In the genomic region with DNA sequence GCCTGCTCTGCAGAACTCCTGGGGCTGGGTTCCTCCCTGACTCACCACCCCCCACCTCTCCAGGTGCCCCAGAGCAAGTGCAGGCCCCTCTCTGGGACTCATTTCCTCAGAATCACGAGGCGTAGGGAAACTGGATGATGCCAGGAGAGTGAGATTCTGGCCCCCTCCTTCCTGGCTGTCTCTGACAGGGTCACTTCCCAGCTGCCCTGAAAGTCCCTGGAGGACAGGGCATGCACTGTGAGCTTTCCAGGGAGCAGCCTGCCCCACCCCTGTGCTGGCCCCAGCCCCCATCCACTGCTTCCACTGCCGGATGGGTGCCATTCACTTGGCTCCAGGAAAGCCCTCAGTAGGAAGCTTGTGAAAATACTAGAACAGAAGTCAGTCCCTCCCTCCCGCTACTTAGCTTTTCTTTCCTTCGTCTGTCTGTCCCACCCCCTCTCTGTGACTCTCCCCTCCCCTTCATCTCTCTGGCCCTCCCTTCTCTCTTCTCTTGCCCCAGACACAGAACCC, we compare ENCODE assay signal across 10 cellular contexts. TPM values are rescaled to one million over a fixed set of nuclear protein-coding genes. Genes with fewer than 3 reads are reported as not detected.
DNase-seq lines count a peak whose midpoint lies in the region; ATAC-seq, FAIRE-seq and TF ChIP-seq lines count a peak whose summit lies in the region.
"Had no signal": no experiment of that assay in that cellular context is flagged by ENCODE, and none has a peak within 500 bp of the region (broad histone marks: within the 10 kb centered on the region; RNA-seq: fewer than 3 reads in every experiment).

No MANE protein-coding gene starts in this region.

- no peak overlapping the region for H3K4me3 Mint-ChIP-seq in stimulated activated effector memory CD8-positive, alpha-beta T cell treated with anti-CD3 and anti-CD28 coated beads, Interleukin-12 subunit alpha, Interleukin-12 subunit beta, amount 100 ng/mL, for 72 hours

- no peak for TF ChIP-seq RAD21 in K562 (CRISPR knock-in tag; conservative IDR thresholded peaks at IDR 0.05 in 1 of 2, IDR thresholded peaks at IDR 0.05 in 1 of 2)

- H2AFZ ChIP-seq in K562 (ENCODE audit: low read depth, low read length) = no peak overlapping the region
- no peak overlapping the region for H2AFZ ChIP-seq in keratinocyte (ENCODE audit: control insufficient read depth, low read length)
- no peak overlapping the region for H2AFZ ChIP-seq in Karpas-422 (ENCODE audit: low read length)

- peaks cover 33% of the 10 kb centered on the region for H3K4me1 Mint-ChIP-seq in stimulated activated effector memory CD8-positive, alpha-beta T cell treated with anti-CD3 and anti-CD28 coated beads, Interleukin-12 subunit alpha, Interleukin-12 subunit beta, amount 100 ng/mL, for 72 hours

- H3K9me1 ChIP-seq in K562 (ENCODE audit: control insufficient read depth, insufficient read depth, low read length) (peaks cover 2% of the 10 kb centered on the region), keratinocyte (ENCODE audit: control insufficient read depth, extremely low read depth, insufficient read depth, low read length) (peaks cover 4% of the 10 kb centered on the region)

- peaks cover 22 to 25% of the 10 kb centered on the region in 2 experiments for H3K4me1 ChIP-seq in K562 (replicated peaks in 1 of 2; ENCODE audit: control insufficient read depth in 2 of 2, insufficient read depth in 2 of 2, low read length in 2 of 2)
- H3K4me1 ChIP-seq in keratinocyte (ENCODE audit: control insufficient read depth, extremely low read depth, insufficient read depth, low read length) = peaks cover 27% of the 10 kb centered on the region
- H3K4me1 ChIP-seq in Karpas-422 (ENCODE audit: low read length) = peaks cover 41% of the 10 kb centered on the region

- H3K9ac ChIP-seq in K562 (ENCODE audit: insufficient read depth in 1 of 2, low read depth in 2 of 2, low read length in 2 of 2) (peak overlapping the region in 1 of 2 experiments; percentile 53; a peak in 2 of 4 replicates), keratinocyte (ENCODE audit: control insufficient read depth, extremely low read depth, insufficient read depth, low read length) (peak overlapping the region; percentile 41), Karpas-422 (ENCODE audit: low read length) (no peak overlapping the region)

- H3K9me3 Mint-ChIP-seq in stimulated activated effector memory CD8-positive, alpha-beta T cell treated with anti-CD3 and anti-CD28 coated beads, Interleukin-12 subunit alpha, Interleukin-12 subunit beta, amount 100 ng/mL, for 72 hours = no peaks in the 10 kb centered on the region

- in situ Hi-C loops in K562 (cut with MboI) = no loop called here

- H3K4me3 ChIP-seq in K562 = no peak overlapping the region
- no peak overlapping the region for H3K4me3 ChIP-seq in keratinocyte (ENCODE audit: control insufficient read depth in 2 of 3, extremely low read depth in 1 of 3, insufficient read depth in 2 of 3, low read depth in 1 of 3, low read length in 3 of 3)
- H3K4me3 ChIP-seq in Karpas-422 (ENCODE audit: low read length) = no peak overlapping the region

- POLR2A ChIA-PET in K562 (lab: Yijun Ruan, JAX) = interaction anchor here (0.5 to 1.7 kb wide), 4 partner anchors 14 to 192 kb away, joined by 3 to 7 read pairs (median 4); no protein-coding TSS in a partner anchor

- dilution Hi-C loops in keratinocyte (cut with MboI; ENCODE audit: extremely low pct_ligation_motif_present, low sequenced_read_pairs) = no loop called here

- DNase-seq in NCI-H69 (lab: John Stamatoyannopoulos, UW) = peak; percentile 25
- no peak for DNase-seq in K562 (ENCODE audit: extremely low read depth in 1 of 4, low spot score in 3 of 4)
- no peak for DNase-seq in keratinocyte (ENCODE audit: low read depth, low spot score)
- DNase-seq in stimulated activated effector memory CD8-positive, alpha-beta T cell treated with anti-CD3 and anti-CD28 coated beads, Interleukin-12 subunit alpha, Interleukin-12 subunit beta, amount 100 ng/mL, for 72 hours (ENCODE audit: low spot score in 2 of 2) = no peak
- DNase-seq in AG08395 (ENCODE audit: low spot score) = no peak
- no peak for DNase-seq in midbrain (lab: John Stamatoyannopoulos, UW)
- no peak for DNase-seq in Karpas-422
- DNase-seq: GF-D8, occipital lobe had no signal

- H3K36me3 ChIP-seq in K562 (ENCODE audit: control insufficient read depth, insufficient read depth, low read length) (peaks cover 30% of the 10 kb centered on the region; the same call in 2 of the 3 replicates), keratinocyte (ENCODE audit: control insufficient read depth in 2 of 2, extremely low read depth in 1 of 2, insufficient read depth in 2 of 2, low read length in 2 of 2) (peaks cover 5 to 9% of the 10 kb centered on the region in 2 experiments), Karpas-422 (ENCODE audit: insufficient read depth, low read length) (peaks cover 5% of the 10 kb centered on the region)

- no peak for TF ChIP-seq POLR2A in K562 (conservative IDR thresholded peaks at IDR 0.05)

- H3K9me3 ChIP-seq in K562 (replicated peaks; ENCODE audit: control insufficient read depth, insufficient read depth, low read depth, low read length) (no peaks in the 10 kb centered on the region), keratinocyte (ENCODE audit: control insufficient read depth, low read depth, low read length) (no peaks in the 10 kb centered on the region), Karpas-422 (ENCODE audit: low read length) (no peaks in the 10 kb centered on the region)

- CTCF ChIA-PET in K562 (lab: Yijun Ruan, JAX; ENCODE audit: low intra/inter-chr PET ratio) = no interaction called here

- H3K27ac ChIP-seq in K562 (ENCODE audit: extremely low read depth, low read depth, low read length) = no peak overlapping the region
- peak overlapping the region; percentile 17 for H3K27ac ChIP-seq in keratinocyte (ENCODE audit: control insufficient read depth, insufficient read depth, low read length)
- no peak overlapping the region for H3K27ac ChIP-seq in Karpas-422 (ENCODE audit: low read length)

- peaks cover 77% of the 10 kb centered on the region for H3K36me3 Mint-ChIP-seq in stimulated activated effector memory CD8-positive, alpha-beta T cell treated with anti-CD3 and anti-CD28 coated beads, Interleukin-12 subunit alpha, Interleukin-12 subunit beta, amount 100 ng/mL, for 72 hours

- ATAC-seq in K562 (no peak), HG03045 (IDR thresholded peaks at IDR 0.05; ENCODE audit: unreplicated experiment) (no peak)
- ATAC-seq in stimulated activated effector memory CD8-positive, alpha-beta T cell treated with anti-CD3 and anti-CD28 coated beads, Interleukin-12 subunit alpha, Interleukin-12 subunit beta, amount 100 ng/mL, for 72 hours = no peak

- no TSS peak for BruUV-seq in K562 (replicated peaks; lab: Mats Ljungman, UMichigan)

- no peak for TF ChIP-seq EP300 in K562 (IDR thresholded peaks at IDR 0.05; ENCODE audit: low read length)

- peak; percentile 15 for FAIRE-seq in K562 (lab: Jason Lieb, UNC)
- FAIRE-seq in keratinocyte (lab: Jason Lieb, UNC) = no peak

- no peaks in the 10 kb centered on the region for H3K9me2 ChIP-seq in Karpas-422 (replicated peaks; ENCODE audit: insufficient read depth, low read length)

- H3K27ac Mint-ChIP-seq in stimulated activated effector memory CD8-positive, alpha-beta T cell treated with anti-CD3 and anti-CD28 coated beads, Interleukin-12 subunit alpha, Interleukin-12 subunit beta, amount 100 ng/mL, for 72 hours = peak overlapping the region; percentile 91

- 34% methylated on average over 5 of the region's 5 CpGs for WGBS in K562 (ENCODE audit: insufficient coverage, low coverage, missing lambda C conversion rate)

- no peaks in the 10 kb centered on the region for H3K27me3 ChIP-seq in K562 (ENCODE audit: control insufficient read depth in 2 of 2, insufficient read depth in 2 of 2, low read length in 2 of 2)
- H3K27me3 ChIP-seq in keratinocyte (ENCODE audit: control insufficient read depth, extremely low read depth, insufficient read depth, low read length) = no peaks in the 10 kb centered on the region
- H3K27me3 ChIP-seq in Karpas-422 (ENCODE audit: low read length) = no peaks in the 10 kb centered on the region

- intact Hi-C loops in K562 (cut with micrococcal nuclease) = no loop called here

- no peak overlapping the region for H3K4me2 ChIP-seq in K562 (ENCODE audit: insufficient read depth, low read length)
- no peak overlapping the region for H3K4me2 ChIP-seq in keratinocyte (ENCODE audit: control insufficient read depth, extremely low read depth, insufficient read depth, low read depth, low read length)
- no peak overlapping the region for H3K4me2 ChIP-seq in Karpas-422 (ENCODE audit: low read depth, low read length, poor library complexity, severe bottlenecking)

- TF ChIP-seq CTCF in K562 (IDR thresholded peaks at IDR 0.05 in 2 of 3, conservative IDR thresholded peaks at IDR 0.05 in 1 of 3; ENCODE audit: insufficient read depth in 2 of 3, low read depth in 1 of 3, low read length in 3 of 3) = no peak
- no peak for TF ChIP-seq CTCF in keratinocyte (optimal IDR thresholded peaks at IDR 0.05 in 1 of 3, IDR thresholded peaks at IDR 0.05 in 1 of 3, conservative IDR thresholded peaks at IDR 0.05 in 1 of 3; ENCODE audit: extremely low read depth in 1 of 3, insufficient read depth in 2 of 3, low read length in 3 of 3)

- H3K79me2 ChIP-seq in K562 (ENCODE audit: control insufficient read depth, insufficient read depth, low read length) (no peaks in the 10 kb centered on the region), keratinocyte (ENCODE audit: control insufficient read depth, insufficient read depth, low read length) (no peaks in the 10 kb centered on the region), Karpas-422 (ENCODE audit: low read length) (no peaks in the 10 kb centered on the region)

- H4K20me1 ChIP-seq in K562 (replicated peaks; ENCODE audit: control insufficient read depth, insufficient read depth, low read length) = 0 out of 2 replicates have a peak, but pooled peaks cover 4% of the 10 kb centered on the region
- no peaks in the 10 kb centered on the region for H4K20me1 ChIP-seq in keratinocyte (ENCODE audit: control insufficient read depth, extremely low read depth, insufficient read depth, low read length)
- H4K20me1 ChIP-seq in Karpas-422 (ENCODE audit: insufficient read depth, low read depth, low read length) = no peaks in the 10 kb centered on the region

RNA-seq across cellular contexts. Expression of a gene that starts 10.4 kb away (rescaled TPM):
- not detected in 2 replicates for total RNA-seq in K562 (2011; cell fraction: chromatin; rRNA removed; ENCODE audit: low replicate concordance)
- not detected in 2 replicates for total RNA-seq in K562 (2011; cell fraction: nucleolus; rRNA removed)
- total RNA-seq in K562 (2011; cell fraction: nucleoplasm; rRNA removed) = not detected in 2 replicates
- total RNA-seq in K562 (2014; rRNA removed) (not detected in 2 replicates), K562 (2014; rRNA removed; fragmentation: Illumina TruSeq; extraction: Trizol) (not detected in 2 replicates), K562 (2015; rRNA removed; fragmentation: Illumina TruSeq; extraction: Trizol) (not detected in 2 replicates), K562 (2021) (not detected in 2 replicates)
- polyA plus RNA-seq in K562 (2011; rRNA removed) (not detected in 2 replicates), K562 (2014; fragmentation: Illumina TruSeq; extraction: Trizol) (not detected in 2 replicates), K562 (2014; fragmentation: Nextera tagmentation; extraction: Ambion mirVana) (not detected), K562 (2014; rRNA removed) (not detected in 2 replicates), keratinocyte (0.05 to 0.11 TPM (median 0.07 TPM) in 3 replicates)
- not detected in 2 replicates for polyA plus RNA-seq in K562 (2011; cell fraction: cytosol; rRNA removed)
- polyA plus RNA-seq in K562 (2011; cell fraction: nucleus; rRNA removed) = not detected in 2 replicates
- 0.20 and 0.22 TPM in 2 replicates for polyA plus RNA-seq in K562 (2012)
- polyA minus RNA-seq in K562 (2011; rRNA and poly(A)+ RNA removed) = not detected in 2 replicates
- polyA minus RNA-seq in K562 (2011; cell fraction: cytosol; rRNA and poly(A)+ RNA removed) = not detected in 2 replicates
- not detected in 2 replicates for polyA minus RNA-seq in K562 (2011; cell fraction: nucleus; rRNA and poly(A)+ RNA removed)
- polyA plus RNA-seq in keratinocyte (2011; ENCODE audit: low read depth) = not detected
- 0.06 TPM in 1 of 2 replicates, not detected in the other for polyA plus RNA-seq in keratinocyte (2011; cell fraction: cytosol; rRNA removed)
- not detected in 2 replicates for polyA plus RNA-seq in keratinocyte (2011; cell fraction: nucleus; rRNA removed)
- polyA plus RNA-seq in keratinocyte (2012; ENCODE audit: low replicate concordance) = 0.16 and 0.65 TPM in 2 replicates
- not detected in 3 replicates for polyA minus RNA-seq in keratinocyte
- not detected for polyA minus RNA-seq in keratinocyte (2011; cell fraction: cytosol; rRNA and poly(A)+ RNA removed)
- polyA minus RNA-seq in keratinocyte (2011; cell fraction: nucleus; rRNA and poly(A)+ RNA removed) = not detected in 2 replicates
- 1.9 TPM in 1 of 2 replicates, not detected in the other for total RNA-seq in Karpas-422 (2014; rRNA removed; shearing (Covaris generic); ENCODE audit: low replicate concordance)

RNA-seq across cellular contexts. Expression of a gene that starts 44.9 kb away (rescaled TPM):
- 0.95 TPM in 1 of 2 replicates, not detected in the other for total RNA-seq in K562 (2011; cell fraction: chromatin; rRNA removed; ENCODE audit: low replicate concordance)
- 0.17 and 0.66 TPM in 2 replicates for total RNA-seq in K562 (2011; cell fraction: nucleolus; rRNA removed)
- total RNA-seq in K562 (2011; cell fraction: nucleoplasm; rRNA removed) = 0.38 TPM in 1 of 2 replicates, not detected in the other
- total RNA-seq in K562 (2014; rRNA removed) (0.78 and 1.0 TPM in 2 replicates), K562 (2014; rRNA removed; fragmentation: Illumina TruSeq; extraction: Trizol) (0.33 and 0.35 TPM in 2 replicates), K562 (2015; rRNA removed; fragmentation: Illumina TruSeq; extraction: Trizol) (0.19 and 0.36 TPM in 2 replicates), K562 (2021) (0.53 and 0.83 TPM in 2 replicates)
- polyA plus RNA-seq in K562 (2011; rRNA removed) (0.45 and 0.64 TPM in 2 replicates), K562 (2014; fragmentation: Illumina TruSeq; extraction: Trizol) (0.26 and 0.45 TPM in 2 replicates), K562 (2014; fragmentation: Nextera tagmentation; extraction: Ambion mirVana) (not detected), K562 (2014; rRNA removed) (0.36 and 1.2 TPM in 2 replicates), keratinocyte (2.1 to 3.5 TPM (median 2.2 TPM) in 3 replicates)
- polyA plus RNA-seq in K562 (2011; cell fraction: cytosol; rRNA removed) = 0.81 and 0.88 TPM in 2 replicates
- 0.71 and 0.73 TPM in 2 replicates for polyA plus RNA-seq in K562 (2011; cell fraction: nucleus; rRNA removed)
- 0.59 and 0.89 TPM in 2 replicates for polyA plus RNA-seq in K562 (2012)
- polyA minus RNA-seq in K562 (2011; rRNA and poly(A)+ RNA removed) = 0.48 and 0.53 TPM in 2 replicates
- polyA minus RNA-seq in K562 (2011; cell fraction: cytosol; rRNA and poly(A)+ RNA removed) = 0.95 and 2.6 TPM in 2 replicates
- 1.1 TPM in 2 replicates for polyA minus RNA-seq in K562 (2011; cell fraction: nucleus; rRNA and poly(A)+ RNA removed)
- polyA plus RNA-seq in keratinocyte (2011; ENCODE audit: low read depth) = 0.59 TPM
- 1.3 and 1.8 TPM in 2 replicates for polyA plus RNA-seq in keratinocyte (2011; cell fraction: cytosol; rRNA removed)
- 1.4 TPM in 2 replicates for polyA plus RNA-seq in keratinocyte (2011; cell fraction: nucleus; rRNA removed)
- polyA plus RNA-seq in keratinocyte (2012; ENCODE audit: low replicate concordance) = 1.6 and 3.0 TPM in 2 replicates
- polyA minus RNA-seq in keratinocyte = 3.8 to 8.8 TPM (median 4.6 TPM) in 3 replicates
- 4.2 TPM for polyA minus RNA-seq in keratinocyte (2011; cell fraction: cytosol; rRNA and poly(A)+ RNA removed)
- 1.4 TPM in 2 replicates for polyA minus RNA-seq in keratinocyte (2011; cell fraction: nucleus; rRNA and poly(A)+ RNA removed)
- 0.97 and 1.6 TPM in 2 replicates for total RNA-seq in Karpas-422 (2014; rRNA removed; shearing (Covaris generic); ENCODE audit: low replicate concordance)
